In genomic region chr10:113959383-113959760, GRCh38 we compare ENCODE assay signal across 1 cellular context.
TF ChIP-seq lines count a peak whose summit lies in the region.

No MANE protein-coding gene starts in this region.

TF ChIP-seq in WTC11, 78 proteins besides CTCF, POLR2A, EP300 and RAD21 (continued from another document):
- TF ChIP-seq USF2 (CRISPR knock-in tag; IDR thresholded peaks at IDR 0.05) (no peak), MAX (CRISPR knock-in tag; IDR thresholded peaks at IDR 0.05) (no peak), SMAD3 (CRISPR knock-in tag; IDR thresholded peaks at IDR 0.05; ENCODE audit: borderline replicate concordance) (no peak), OVOL2 (CRISPR knock-in tag; IDR thresholded peaks at IDR 0.05; ENCODE audit: borderline replicate concordance) (no peak), IRF2 (CRISPR knock-in tag; IDR thresholded peaks at IDR 0.05; ENCODE audit: borderline replicate concordance, low read depth) (no peak)
